Comparison of ENCODE assay signal across 8 cellular contexts in genomic region chr14:56339855-56340701, GRCh38.
A peak's percentile ranks its signal among the peaks of the same experiment; 100 is the strongest.
DNase-seq lines count a peak whose midpoint lies in the region; ATAC-seq, FAIRE-seq and TF ChIP-seq lines count a peak whose summit lies in the region.

No MANE protein-coding gene starts in this region.

- H3K4me3 ChIP-seq in MG63 (no peak overlapping the region), adipocyte (ENCODE audit: low read length) (no peak overlapping the region), heart right ventricle (no peak overlapping the region)

- H3K27me3 ChIP-seq in MG63, result no peaks in the 10 kb centered on the region
- H3K27me3 ChIP-seq in adipocyte (replicated peaks; ENCODE audit: control insufficient read depth, insufficient read depth, low read length), result no peaks in the 10 kb centered on the region
- no peaks in the 10 kb centered on the region for H3K27me3 ChIP-seq in heart right ventricle

- no peak for FAIRE-seq in D721Med (lab: Jason Lieb, UNC)

- no peaks in the 10 kb centered on the region for H3K36me3 ChIP-seq in MG63
- H3K36me3 ChIP-seq in adipocyte (ENCODE audit: control insufficient read depth, insufficient read depth, low read length, severe bottlenecking), result no peaks in the 10 kb centered on the region
- no peaks in the 10 kb centered on the region for H3K36me3 ChIP-seq in heart right ventricle

- TF ChIP-seq CTCF in D721Med (IDR thresholded peaks at IDR 0.05; ENCODE audit: insufficient read depth, missing control alignments) (peak; percentile 82), heart right ventricle (IDR thresholded peaks at IDR 0.05) (peak; percentile 45 to 89 (median 85))

- H3K9me3 ChIP-seq in MG63 (no peaks in the 10 kb centered on the region), adipocyte (ENCODE audit: control insufficient read depth, low read length) (no peaks in the 10 kb centered on the region), heart right ventricle (no peaks in the 10 kb centered on the region)

- intact Hi-C loops in heart right ventricle (cut with DNase I), result loop anchor here (2.0 to 10.0 kb wide), 13 partner anchors 135 to 635 kb away; partner anchors contain the start of gene PELI2 (in 4 of the 10)

- peak overlapping the region in 3 of 10 donors; percentile 7 to 48 (median 28) for H3K27ac ChIP-seq in heart right ventricle

- peak; percentile 49 for ATAC-seq in GM21737 (IDR thresholded peaks at IDR 0.05; ENCODE audit: unreplicated experiment)
- ATAC-seq in heart right ventricle, result peak; percentile 81 to 94 (median 88)

- WGBS in heart right ventricle, 2 donors, result 35 to 43% methylated on average over 9 of the region's 9 CpGs

- H3K9ac ChIP-seq in adipocyte (ENCODE audit: low read length), result peak overlapping the region; percentile 59

- no peak for DNase-seq in D721Med (ENCODE audit: insufficient read length, low spot score)
- peak; percentile 58 for DNase-seq in MG63
- peak; percentile 61 for DNase-seq in SK-N-DZ (ENCODE audit: low spot score)
- peak; percentile 97 for DNase-seq in adipocyte (ENCODE audit: low read depth)
- DNase-seq in heart right ventricle, result peak; percentile 70 to 73
- DNase-seq in putamen (ENCODE audit: low spot score), result peak; percentile 89
- no peak for DNase-seq in cortex of kidney (lab: John Stamatoyannopoulos, UW)

- H3K4me1 ChIP-seq in adipocyte (ENCODE audit: control insufficient read depth, insufficient read depth, low read length) (peaks cover 33% of the 10 kb centered on the region), heart right ventricle (peaks cover 0 to 41% (median 30%) of the 10 kb centered on the region in 9 donors)

Comparison
In these comparisons a context has a peak if more than half of its experiments do, and no peak if none do; other contexts are left out.
1. DNase-seq: peak in MG63 (single experiment), SK-N-DZ (single experiment), adipocyte (single experiment), heart right ventricle (2 of 2) and putamen (single experiment); none in D721Med (single experiment) and cortex of kidney (single experiment).